Comparison of ENCODE assay signal across 8 cellular contexts in the genomic region with DNA sequence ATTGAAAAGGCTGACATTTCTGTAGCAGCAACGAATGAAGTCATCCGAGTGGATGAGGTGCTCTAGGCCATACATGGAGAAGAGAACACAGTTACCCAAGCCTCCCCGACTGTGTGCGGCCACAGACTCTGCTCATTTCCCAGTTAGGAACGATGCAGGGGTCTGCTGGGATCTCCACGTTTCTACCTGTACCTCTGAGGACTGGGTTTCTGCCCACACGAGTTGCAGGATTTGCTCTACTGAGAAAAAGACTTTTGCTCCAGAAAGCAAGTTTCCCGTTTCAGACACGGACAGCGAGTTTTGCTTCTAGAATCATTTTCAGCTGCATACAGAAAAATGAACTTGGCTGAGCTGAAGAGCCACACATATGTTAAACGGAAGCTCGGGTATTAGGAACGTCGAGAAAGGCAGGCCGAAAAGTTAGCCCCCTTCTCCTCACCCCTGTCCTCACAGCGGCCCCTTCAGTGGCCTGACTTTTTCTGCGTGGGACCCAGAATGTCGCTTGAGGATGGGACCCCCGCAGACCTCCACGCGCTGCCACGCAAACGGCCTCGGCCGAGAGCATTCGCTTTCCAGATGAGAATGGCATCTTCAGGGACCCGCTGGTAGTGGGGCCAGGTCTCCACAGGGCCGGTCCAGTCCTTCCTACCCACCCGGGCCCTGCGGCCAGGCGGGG. TPM values are rescaled to one million over a fixed set of nuclear protein-coding genes. Genes with fewer than 3 reads are reported as not detected.
DNase-seq lines count a peak whose midpoint lies in the region; ATAC-seq and TF ChIP-seq lines count a peak whose summit lies in the region.

No MANE protein-coding gene starts in this region.

- H3K9me3 ChIP-seq in Peyer's patch (no peaks in the 10 kb centered on the region), esophagus muscularis mucosa (no peaks in the 10 kb centered on the region), neuron (ENCODE audit: low read length) (no peaks in the 10 kb centered on the region)

- H3K27me3 ChIP-seq in Peyer's patch (peaks cover 0 to 11% of the 10 kb centered on the region in 2 donors), esophagus muscularis mucosa (no peaks in the 10 kb centered on the region), neuron (ENCODE audit: insufficient read depth, low read length) (no peaks in the 10 kb centered on the region)

- H3K36me3 ChIP-seq in Peyer's patch (no peaks in the 10 kb centered on the region), esophagus muscularis mucosa (no peaks in the 10 kb centered on the region), neuron (ENCODE audit: insufficient read depth, low read length) (no peaks in the 10 kb centered on the region)

- TF ChIP-seq POLR2A in Peyer's patch (IDR thresholded peaks at IDR 0.05) (no peak), esophagus muscularis mucosa (IDR thresholded peaks at IDR 0.05; ENCODE audit: low read depth) (no peak)

- 24% methylated on average over 8 of the region's 31 CpGs for WGBS in esophagus muscularis mucosa

- H3K27ac ChIP-seq in Peyer's patch (peak overlapping the region; percentile 88 to 91 (median 90)), esophagus muscularis mucosa (replicated peaks in 1 of 4) (peak overlapping the region; percentile 92 to 97 (median 94))

- TF ChIP-seq CTCF in GM12865 (IDR thresholded peaks at IDR 0.05; ENCODE audit: insufficient read depth, low read depth, low read length, missing control alignments) (no peak), Peyer's patch (IDR thresholded peaks at IDR 0.05) (no peak), esophagus muscularis mucosa (IDR thresholded peaks at IDR 0.05) (no peak)

- no peak for TF ChIP-seq EP300 in esophagus muscularis mucosa (IDR thresholded peaks at IDR 0.05)

- peak overlapping the region; percentile 77 for H2AFZ ChIP-seq in neuron (ENCODE audit: low read depth, low read length)

- intact Hi-C loops in esophagus muscularis mucosa (cut with DNase I) = no loop called here

- peak overlapping the region; percentile 53 for H3K4me3 ChIP-seq in GM12865 (ENCODE audit: low read depth, low read length)
- peak overlapping the region; percentile 66 to 81 (median 75) for H3K4me3 ChIP-seq in Peyer's patch
- H3K4me3 ChIP-seq in esophagus muscularis mucosa = peak overlapping the region; percentile 83 to 94 (median 91)
- H3K4me3 ChIP-seq in neuron (ENCODE audit: low read length) = peak overlapping the region; percentile 58

- ATAC-seq in HG03025 (IDR thresholded peaks at IDR 0.05; ENCODE audit: low FRiP score, unreplicated experiment) = no peak

- H3K4me1 ChIP-seq in Peyer's patch (peaks cover 0 to 13% (median 4%) of the 10 kb centered on the region in 4 donors), esophagus muscularis mucosa (peaks cover 9 to 60% (median 55%) of the 10 kb centered on the region in 4 donors), neuron (ENCODE audit: insufficient read depth, low read length) (peaks cover 21% of the 10 kb centered on the region)

- DNase-seq in GM12865 (ENCODE audit: low read depth) (peak; percentile 43), Peyer's patch (no peak), esophagus muscularis mucosa (ENCODE audit: extremely low spot score) (no peak), Kasumi-1 (lab: John Stamatoyannopoulos, UW) (no peak), SHP77 treated with DMSO at 0.1 percent for 48 hours (lab: John Stamatoyannopoulos, UW) (no peak), NCI-H187 treated with DMSO at 0.1 percent for 48 hours (lab: John Stamatoyannopoulos, UW) (no peak)

RNA-seq across cellular contexts. Expression of a gene that starts 0.6 kb away (rescaled TPM):
- total RNA-seq in Peyer's patch (10 to 100 TPM in 3 of 4 donors, 1 to 10 TPM in 1; 6.2 to 66.8 (median 17.7) TPM), esophagus muscularis mucosa (100 to 1,000 TPM in 2 of 4 donors, 10 to 100 TPM in 2; 94.0 to 145 (median 107) TPM)
